ENCODE assay signal across 2 cellular contexts in genomic region chr7:45889367-45890067, GRCh38.
TF ChIP-seq lines count a peak whose summit lies in the region.

No MANE protein-coding gene starts in this region.

TF ChIP-seq in A549, 52 proteins besides CTCF, POLR2A, EP300 and RAD21:
- TF ChIP-seq ZFP36 (IDR thresholded peaks at IDR 0.05; ENCODE audit: borderline replicate concordance, partially characterized antibody) (no peak), CHD2 (IDR thresholded peaks at IDR 0.05; ENCODE audit: low read length, partially characterized antibody) (no peak), JUNB (IDR thresholded peaks at IDR 0.05) (no peak), GATA3 (IDR thresholded peaks at IDR 0.05; ENCODE audit: borderline replicate concordance) (no peak), JUN (IDR thresholded peaks at IDR 0.05) (no peak), HOXA7 (CRISPR knock-in tag; IDR thresholded peaks at IDR 0.05) (no peak), ZNF302 (CRISPR knock-in tag; IDR thresholded peaks at IDR 0.05) (no peak), CBX2 (IDR thresholded peaks at IDR 0.05; ENCODE audit: borderline replicate concordance, low read depth) (no peak), TFCP2L1 (CRISPR knock-in tag; IDR thresholded peaks at IDR 0.05) (no peak), EHMT2 (IDR thresholded peaks at IDR 0.05; ENCODE audit: low read depth) (no peak)
- TF ChIP-seq, protein P1, sequence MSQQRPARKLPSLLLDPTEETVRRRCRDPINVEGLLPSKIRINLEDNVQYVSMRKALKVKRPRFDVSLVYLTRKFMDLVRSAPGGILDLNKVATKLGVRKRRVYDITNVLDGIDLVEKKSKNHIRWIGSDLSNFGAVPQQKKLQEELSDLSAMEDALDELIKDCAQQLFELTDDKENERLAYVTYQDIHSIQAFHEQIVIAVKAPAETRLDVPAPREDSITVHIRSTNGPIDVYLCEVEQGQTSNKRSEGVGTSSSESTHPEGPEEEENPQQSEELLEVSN (IDR thresholded peaks at IDR 0.05; ENCODE audit: borderline replicate concordance, low read depth), result no peak

TF ChIP-seq in IMR-90, 13 proteins besides CTCF, POLR2A, EP300 and RAD21:
- TF ChIP-seq MAZ (IDR thresholded peaks at IDR 0.05; ENCODE audit: borderline replicate concordance, low read depth, low read length) (no peak), BHLHE40 (IDR thresholded peaks at IDR 0.05; ENCODE audit: low read depth, low read length) (no peak), CEBPB (IDR thresholded peaks at IDR 0.05; ENCODE audit: low read depth, low read length) (no peak), SMC3 (IDR thresholded peaks at IDR 0.05; ENCODE audit: low read depth, low read length) (no peak), MAFK (IDR thresholded peaks at IDR 0.05; ENCODE audit: low read depth, low read length) (no peak), CHD1 (IDR thresholded peaks at IDR 0.05; ENCODE audit: low read depth, low read length) (no peak), RCOR1 (IDR thresholded peaks at IDR 0.05; ENCODE audit: insufficient replicate concordance, low read length) (no peak)
